Comparison of ENCODE assay signal across 7 cellular contexts in genomic region chr3:186889698-186890097, GRCh38. TPM values are rescaled to one million over a fixed set of nuclear protein-coding genes. Genes with fewer than 3 reads are reported as not detected.
"Had no signal": no experiment of that assay in that cellular context is flagged by ENCODE, and none has a peak within 500 bp of the region (broad histone marks: within the 10 kb centered on the region; RNA-seq: fewer than 3 reads in every experiment).

No MANE protein-coding gene starts in this region.

RNA-seq across cellular contexts. Expression of gene ADIPOQ, which starts 47.2 kb away (rescaled TPM):
- total RNA-seq: GM23338, H1, H9, HepG2, HFFc6, HT1080 had no signal
- polyA plus RNA-seq: GM23338, H1, HepG2, IgD-negative memory B cell had no signal
